ENCODE assay signal across 21 cellular contexts in the genomic region with DNA sequence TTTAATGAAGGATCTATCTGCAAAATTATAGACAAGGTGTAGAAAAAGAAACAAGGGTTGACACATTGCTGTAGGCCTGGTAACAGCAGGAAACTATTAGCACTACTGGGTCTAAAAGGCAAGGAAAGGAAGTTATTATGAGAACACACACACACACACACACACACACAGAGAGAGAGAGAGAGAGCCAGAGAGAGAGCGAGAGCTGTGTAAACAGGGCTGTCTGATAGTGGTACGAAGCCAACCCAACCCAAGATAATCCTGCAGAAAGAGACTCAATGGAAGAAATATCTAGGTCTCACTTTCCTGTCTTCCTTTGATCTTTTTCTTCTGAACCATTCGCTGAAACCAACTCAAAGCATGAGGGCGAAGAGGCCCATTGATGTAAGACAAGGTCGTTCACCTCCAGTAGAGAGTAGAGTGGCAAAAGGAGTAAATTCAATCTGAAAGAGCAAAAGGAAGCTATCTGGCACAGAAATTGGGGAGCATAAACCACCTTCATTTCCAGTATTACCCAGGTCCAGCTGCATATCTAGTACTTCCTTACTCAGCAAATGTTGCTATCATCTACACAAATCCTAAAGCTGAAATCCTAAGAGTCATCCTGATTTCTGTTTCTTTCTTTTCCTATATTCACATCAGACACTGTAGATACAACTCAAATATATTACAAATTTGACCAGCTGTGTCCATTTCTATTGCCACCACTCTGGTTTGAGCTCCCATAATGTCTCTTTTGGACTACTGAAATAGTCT.
"Had no signal": no experiment of that assay in that cellular context is flagged by ENCODE, and none has a peak within 500 bp of the region (broad histone marks: within the 10 kb centered on the region; RNA-seq: fewer than 3 reads in every experiment).

No MANE protein-coding gene starts in this region.

- H3K4me1 ChIP-seq: breast epithelium, heart right ventricle, psoas muscle, right atrium auricular region, thyroid gland had no signal

- H3K36me3 ChIP-seq: breast epithelium, heart right ventricle, right atrium auricular region, thyroid gland had no signal

- H3K9me3 ChIP-seq: breast epithelium, heart right ventricle, psoas muscle, right atrium auricular region, thyroid gland had no signal

- H3K4me3 Mint-ChIP-seq: activated naive CD8-positive, alpha-beta T cell; stimulated activated naive CD8-positive, alpha-beta T cell treated with anti-CD3 and anti-CD28 coated beads, Interleukin-15, Interleukin-2, amounts not matched to agents 100 ng/mL and 50 ng/mL, for 24 hours; T-helper 1 cell treated with Interleukin-12 subunit alpha and Interleukin-12 subunit beta and Interleukin-4 antibody, amounts not matched to agents 30 μg/mL and 1 μg/mL, for 36 hours; WTC11 had no signal

- H3K4me1 Mint-ChIP-seq: WTC11 had no signal

- H3K4me3 ChIP-seq: breast epithelium, heart right ventricle, lung, psoas muscle, right atrium auricular region, thyroid gland had no signal

- H3K9me3 Mint-ChIP-seq: stimulated activated naive CD8-positive, alpha-beta T cell treated with anti-CD3 and anti-CD28 coated beads, Interleukin-15, Interleukin-2, amounts not matched to agents 100 ng/mL and 50 ng/mL, for 24 hours had no signal

- H3K27me3 ChIP-seq: breast epithelium, heart right ventricle, right atrium auricular region, thyroid gland had no signal

- H3K27ac ChIP-seq: breast epithelium, heart right ventricle, psoas muscle, right atrium auricular region, thyroid gland had no signal

- H3K27me3 Mint-ChIP-seq: activated naive CD8-positive, alpha-beta T cell; stimulated activated naive CD8-positive, alpha-beta T cell treated with anti-CD3 and anti-CD28 coated beads, Interleukin-15, Interleukin-2, amounts not matched to agents 100 ng/mL and 50 ng/mL, for 24 hours had no signal

- DNase-seq: activated CD4-positive, alpha-beta T cell treated with anti-CD3 and anti-CD28 coated beads, Interleukin-2, amount 50 U/mL, for 48 hours; activated gamma-delta T cell treated with Interleukin-2 at 50 U/mL for 16 hours; activated T-cell treated with anti-CD3 and anti-CD28 coated beads for 4 hours; amniotic stem cell; cortex of kidney; heart right ventricle; kidney; psoas muscle; stimulated activated CD4-positive, alpha-beta T cell treated with anti-CD3 and anti-CD28 coated beads, Interleukin-12 subunit alpha, Interleukin-12 subunit beta, amount 100 ng/mL, for 4 hours; stimulated activated CD4-positive, alpha-beta T cell treated with anti-CD3 and anti-CD28 coated beads, Interleukin-4, amount 100 ng/mL, for 4 hours; substantia nigra; T1000; thyroid gland had no signal

- ATAC-seq: heart right ventricle; naive thymus-derived CD4-positive, alpha-beta T cell; psoas muscle; WTC11 had no signal

- H3K36me3 Mint-ChIP-seq: activated naive CD8-positive, alpha-beta T cell; WTC11 had no signal

- H3K27ac Mint-ChIP-seq: activated naive CD8-positive, alpha-beta T cell; stimulated activated naive CD8-positive, alpha-beta T cell treated with anti-CD3 and anti-CD28 coated beads, Interleukin-15, Interleukin-2, amounts not matched to agents 100 ng/mL and 50 ng/mL, for 24 hours; T-helper 1 cell treated with Interleukin-12 subunit alpha and Interleukin-12 subunit beta and Interleukin-4 antibody, amounts not matched to agents 30 μg/mL and 1 μg/mL, for 36 hours; WTC11 had no signal
